In genomic region chr12:1604464-1604863, GRCh38 we compare ENCODE assay signal across 14 cellular contexts. TPM values are rescaled to one million over a fixed set of nuclear protein-coding genes. Genes with fewer than 3 reads are reported as not detected.
DNase-seq lines count a peak whose midpoint lies in the region; ATAC-seq, FAIRE-seq and TF ChIP-seq lines count a peak whose summit lies in the region.
"Had no signal": no experiment of that assay in that cellular context is flagged by ENCODE, and none has a peak within 500 bp of the region (broad histone marks: within the 10 kb centered on the region; RNA-seq: fewer than 3 reads in every experiment).

No MANE protein-coding gene starts in this region.

- no peak for TF ChIP-seq CTCF in natural killer cell (IDR thresholded peaks at IDR 0.05)
- TF ChIP-seq CTCF in K562 (IDR thresholded peaks at IDR 0.05 in 2 of 3, conservative IDR thresholded peaks at IDR 0.05 in 1 of 3; ENCODE audit: insufficient read depth in 2 of 3, low read depth in 1 of 3, low read length in 3 of 3): no peak
- no peak for TF ChIP-seq CTCF in nephron progenitor cell (IDR thresholded peaks at IDR 0.05)

- H3K4me2 ChIP-seq in K562 (ENCODE audit: insufficient read depth, low read length): no peak overlapping the region

- CTCF ChIA-PET in K562 (lab: Yijun Ruan, JAX; ENCODE audit: low intra/inter-chr PET ratio): no interaction called here

- no peak overlapping the region for H2AFZ ChIP-seq in K562 (ENCODE audit: low read depth, low read length)

- H3K79me2 ChIP-seq in K562 (ENCODE audit: control insufficient read depth, insufficient read depth, low read length): no peaks in the 10 kb centered on the region; the same call in 2 of the 3 replicates

- no peak overlapping the region for H3K4me3 Mint-ChIP-seq in natural killer cell treated with Interleukin-12 subunit alpha and Interleukin-12 subunit beta and Interleukin-15 and Interleukin-18, amount 100 ng/mL, for 72 hours
- H3K4me3 Mint-ChIP-seq in natural killer cell: no peak overlapping the region
- peak overlapping the region; percentile 30 for H3K4me3 Mint-ChIP-seq in nephron progenitor cell

- no peaks in the 10 kb centered on the region for H3K9me1 ChIP-seq in K562 (ENCODE audit: control insufficient read depth, insufficient read depth, low read length)

- BruUV-seq in K562 (replicated peaks; lab: Mats Ljungman, UMichigan): no TSS peak

- H3K36me3 Mint-ChIP-seq in natural killer cell treated with Interleukin-12 subunit alpha and Interleukin-12 subunit beta and Interleukin-15 and Interleukin-18, amount 100 ng/mL, for 72 hours: no peaks in the 10 kb centered on the region
- H3K36me3 Mint-ChIP-seq in natural killer cell (no peaks in the 10 kb centered on the region), nephron progenitor cell (ENCODE audit: low read depth) (no peaks in the 10 kb centered on the region)

- in situ Hi-C loops in K562 (cut with MboI): no loop called here

- H3K36me3 ChIP-seq in K562 (ENCODE audit: control insufficient read depth, insufficient read depth, low read length): no peaks in the 10 kb centered on the region
- H3K36me3 ChIP-seq: right atrium auricular region, SJCRH30 had no signal

- peak; percentile 65 for FAIRE-seq in K562 (lab: Jason Lieb, UNC)
- FAIRE-seq: colon had no signal

- peak overlapping the region; percentile 32 to 78 for H3K27ac Mint-ChIP-seq in natural killer cell treated with Interleukin-12 subunit alpha and Interleukin-12 subunit beta and Interleukin-15 and Interleukin-18, amount 100 ng/mL, for 72 hours
- H3K27ac Mint-ChIP-seq in natural killer cell (peak overlapping the region in 1 of 2 donors; percentile 89), nephron progenitor cell (no peak overlapping the region)

- no peak for TF ChIP-seq RAD21 in K562 (CRISPR knock-in tag; conservative IDR thresholded peaks at IDR 0.05 in 1 of 2, IDR thresholded peaks at IDR 0.05 in 1 of 2)

- no peak for ATAC-seq in natural killer cell treated with Interleukin-12 subunit alpha and Interleukin-12 subunit beta and Interleukin-15 and Interleukin-18, amount 100 ng/mL, for 72 hours
- ATAC-seq in natural killer cell: no peak
- no peak for ATAC-seq in K562
- no peak for ATAC-seq in GM21515 (IDR thresholded peaks at IDR 0.05; ENCODE audit: unreplicated experiment)
- ATAC-seq in HG02840 (IDR thresholded peaks at IDR 0.05; ENCODE audit: low FRiP score, unreplicated experiment): no peak

- TF ChIP-seq POLR2A in K562 (conservative IDR thresholded peaks at IDR 0.05): no peak

- TF ChIP-seq EP300 in K562 (IDR thresholded peaks at IDR 0.05; ENCODE audit: low read length): no peak

- H3K27me3 Mint-ChIP-seq in natural killer cell treated with Interleukin-12 subunit alpha and Interleukin-12 subunit beta and Interleukin-15 and Interleukin-18, amount 100 ng/mL, for 72 hours: peaks cover 0 to 6% of the 10 kb centered on the region in 2 donors
- H3K27me3 Mint-ChIP-seq in natural killer cell (ENCODE audit: low read depth in 2 of 2) (peaks cover 6 to 16% of the 10 kb centered on the region in 2 donors), nephron progenitor cell (ENCODE audit: low read depth, poor library complexity) (peaks cover 15% of the 10 kb centered on the region)
- H3K27me3 Mint-ChIP-seq: activated B cell treated with CpG ODN at 0.5 μM for 24 hours; stimulated activated naive CD8-positive, alpha-beta T cell treated with anti-CD3 and anti-CD28 coated beads, Interleukin-15, amount 100 ng/mL, for 72 hours had no signal

- H3K4me3 ChIP-seq in K562: no peak overlapping the region
- H3K4me3 ChIP-seq: GM12878 had no signal

- H3K4me1 Mint-ChIP-seq in natural killer cell treated with Interleukin-12 subunit alpha and Interleukin-12 subunit beta and Interleukin-15 and Interleukin-18, amount 100 ng/mL, for 72 hours (ENCODE audit: low read depth in 2 of 2): peaks cover 28 to 36% of the 10 kb centered on the region in 2 donors
- H3K4me1 Mint-ChIP-seq in natural killer cell (peaks cover 21 to 32% of the 10 kb centered on the region in 2 donors), nephron progenitor cell (peaks cover 80% of the 10 kb centered on the region)

- no peaks in the 10 kb centered on the region for H4K20me1 ChIP-seq in K562 (replicated peaks; ENCODE audit: control insufficient read depth, insufficient read depth, low read length)

- H3K9me3 ChIP-seq in K562 (replicated peaks; ENCODE audit: control insufficient read depth, insufficient read depth, low read depth, low read length): no peaks in the 10 kb centered on the region
- H3K9me3 ChIP-seq: right atrium auricular region, SJCRH30 had no signal

- WGBS in K562 (ENCODE audit: insufficient coverage, low coverage, missing lambda C conversion rate): 47% methylated on average over 3 of the region's 3 CpGs

- peak overlapping the region; percentile 39; the same call in 1 of the 3 replicates for H3K27ac ChIP-seq in K562 (ENCODE audit: extremely low read depth, low read depth, low read length)

- intact Hi-C loops in natural killer cell (cut with micrococcal nuclease): no loop called here
- intact Hi-C loops in K562 (cut with micrococcal nuclease): loop anchor here (10.0 kb wide), 1 partner anchor 1030 kb away; no protein-coding TSS in a partner anchor

- no peaks in the 10 kb centered on the region for H3K27me3 ChIP-seq in K562 (ENCODE audit: control insufficient read depth in 2 of 2, insufficient read depth in 2 of 2, low read length in 2 of 2)
- H3K27me3 ChIP-seq: right atrium auricular region, SJCRH30 had no signal

- H3K9me3 Mint-ChIP-seq in natural killer cell treated with Interleukin-12 subunit alpha and Interleukin-12 subunit beta and Interleukin-15 and Interleukin-18, amount 100 ng/mL, for 72 hours: no peaks in the 10 kb centered on the region
- H3K9me3 Mint-ChIP-seq in natural killer cell (no peaks in the 10 kb centered on the region), nephron progenitor cell (no peaks in the 10 kb centered on the region)
- H3K9me3 Mint-ChIP-seq: activated B cell treated with CpG ODN at 0.5 μM for 24 hours; stimulated activated naive CD8-positive, alpha-beta T cell treated with anti-CD3 and anti-CD28 coated beads, Interleukin-15, amount 100 ng/mL, for 72 hours had no signal

- POLR2A ChIA-PET in K562 (lab: Yijun Ruan, JAX): interaction anchor here (0.5 to 2.2 kb wide), 2 partner anchors 349 to 486 kb away, joined by 3 to 5 read pairs; no protein-coding TSS in a partner anchor

- no peak overlapping the region for H3K9ac ChIP-seq in K562 (ENCODE audit: insufficient read depth in 1 of 2, low read depth in 2 of 2, low read length in 2 of 2)

- DNase-seq in natural killer cell treated with Interleukin-12 subunit alpha and Interleukin-12 subunit beta and Interleukin-15 and Interleukin-18, amount 100 ng/mL, for 72 hours (ENCODE audit: low spot score): no peak
- DNase-seq in natural killer cell: no peak
- no peak for DNase-seq in K562 (ENCODE audit: extremely low read depth in 1 of 4, low spot score in 3 of 4)
- no peak for DNase-seq in nephron progenitor cell
- DNase-seq in stimulated activated naive CD4-positive, alpha-beta T cell treated with Interleukin-2 at 50 U/mL for 16 hours (lab: John Stamatoyannopoulos, UW): no peak
- DNase-seq: activated B cell treated with CpG ODN at 0.5 μM for 24 hours, activated gamma-delta T cell had no signal

- H3K4me1 ChIP-seq in K562 (replicated peaks in 1 of 2; ENCODE audit: control insufficient read depth in 2 of 2, insufficient read depth in 2 of 2, low read length in 2 of 2): peaks cover 30 to 32% of the 10 kb centered on the region in 2 experiments; a peak in 4 of 5 replicates

RNA-seq across cellular contexts. Expression of gene FBXL14, which starts 10.1 kb away (rescaled TPM):
- total RNA-seq in natural killer cell treated with Interleukin-12 subunit alpha and Interleukin-12 subunit beta and Interleukin-15 and Interleukin-18, amount 100 ng/mL, for 72 hours: 10 to 100 TPM; 19.4 to 26.2 TPM
- total RNA-seq in natural killer cell: 10 to 100 TPM; 18.7 to 24.9 (median 22.8) TPM
- total RNA-seq in K562 (2011; cell fraction: chromatin; rRNA removed; ENCODE audit: low replicate concordance): 1.6 and 6.6 TPM in 2 replicates
- total RNA-seq in K562 (2011; cell fraction: nucleolus; rRNA removed): 7.8 and 11.2 TPM in 2 replicates
- 4.3 and 5.0 TPM in 2 replicates for total RNA-seq in K562 (2011; cell fraction: nucleoplasm; rRNA removed)
- total RNA-seq in K562 (2014; rRNA removed): 7.1 and 7.8 TPM in 2 replicates
- total RNA-seq in K562 (2014; rRNA removed; fragmentation: Illumina TruSeq; extraction: Trizol): 0.22 and 0.65 TPM in 2 replicates
- total RNA-seq in K562 (2015; rRNA removed; fragmentation: Illumina TruSeq; extraction: Trizol): 4.8 and 5.3 TPM in 2 replicates
- total RNA-seq in K562 (2021): 9.8 and 11.0 TPM in 2 replicates
- 3.3 and 4.6 TPM in 2 replicates for polyA plus RNA-seq in K562 (2011; rRNA removed)
- polyA plus RNA-seq in K562 (2011; cell fraction: cytosol; rRNA removed): 6.7 and 16.0 TPM in 2 replicates
- polyA plus RNA-seq in K562 (2011; cell fraction: nucleus; rRNA removed): 3.4 and 5.1 TPM in 2 replicates
- 6.5 and 9.3 TPM in 2 replicates for polyA plus RNA-seq in K562 (2012)
- polyA plus RNA-seq in K562 (2014; fragmentation: Illumina TruSeq; extraction: Trizol): 1.2 and 3.3 TPM in 2 replicates
- under 1 TPM; 0.13 to 0.17 TPM for polyA plus RNA-seq in K562 (2014; fragmentation: Nextera tagmentation; extraction: Ambion mirVana)
- 6.3 and 7.6 TPM in 2 replicates for polyA plus RNA-seq in K562 (2014; rRNA removed)
- polyA minus RNA-seq in K562 (2011; rRNA and poly(A)+ RNA removed): 3.3 and 6.3 TPM in 2 replicates
- polyA minus RNA-seq in K562 (2011; cell fraction: cytosol; rRNA and poly(A)+ RNA removed): 8.7 TPM in 2 replicates
- 5.9 and 7.4 TPM in 2 replicates for polyA minus RNA-seq in K562 (2011; cell fraction: nucleus; rRNA and poly(A)+ RNA removed)

RNA-seq across cellular contexts. Expression of gene WNT5B, which starts 24.6 kb away (rescaled TPM):
- total RNA-seq in natural killer cell treated with Interleukin-12 subunit alpha and Interleukin-12 subunit beta and Interleukin-15 and Interleukin-18, amount 100 ng/mL, for 72 hours: under 1 TPM in 1 of 2 donors, not detected in 1; 0.47 TPM
- total RNA-seq in natural killer cell (not detected), K562 (2014; rRNA removed) (15.0 and 16.8 TPM in 2 replicates), K562 (2014; rRNA removed; fragmentation: Illumina TruSeq; extraction: Trizol) (5.3 and 5.4 TPM in 2 replicates), K562 (2015; rRNA removed; fragmentation: Illumina TruSeq; extraction: Trizol) (7.8 and 8.9 TPM in 2 replicates), K562 (2021) (14.6 and 18.4 TPM in 2 replicates)
- total RNA-seq in K562 (2011; cell fraction: chromatin; rRNA removed; ENCODE audit: low replicate concordance): 2.9 and 11.1 TPM in 2 replicates
- total RNA-seq in K562 (2011; cell fraction: nucleolus; rRNA removed): 12.0 TPM in 2 replicates
- 6.7 and 8.2 TPM in 2 replicates for total RNA-seq in K562 (2011; cell fraction: nucleoplasm; rRNA removed)
- polyA plus RNA-seq in K562 (2011; rRNA removed) (3.0 and 5.1 TPM in 2 replicates), K562 (2014; fragmentation: Illumina TruSeq; extraction: Trizol) (5.4 and 6.8 TPM in 2 replicates), K562 (2014; fragmentation: Nextera tagmentation; extraction: Ambion mirVana) (under 1 TPM; 0.42 to 0.80 TPM), K562 (2014; rRNA removed) (5.4 and 6.2 TPM in 2 replicates)
- polyA plus RNA-seq in K562 (2011; cell fraction: cytosol; rRNA removed): 5.7 and 6.2 TPM in 2 replicates
- polyA plus RNA-seq in K562 (2011; cell fraction: nucleus; rRNA removed): 5.1 and 6.0 TPM in 2 replicates
- 3.9 and 8.4 TPM in 2 replicates for polyA plus RNA-seq in K562 (2012)
- 4.1 and 5.8 TPM in 2 replicates for polyA minus RNA-seq in K562 (2011; rRNA and poly(A)+ RNA removed)
- 5.7 and 6.3 TPM in 2 replicates for polyA minus RNA-seq in K562 (2011; cell fraction: cytosol; rRNA and poly(A)+ RNA removed)
- 1.5 and 3.0 TPM in 2 replicates for polyA minus RNA-seq in K562 (2011; cell fraction: nucleus; rRNA and poly(A)+ RNA removed)
